In genomic region chr5:80941496-80941895, GRCh38 we compare ENCODE assay signal across 23 cellular contexts. TPM values are rescaled to one million over a fixed set of nuclear protein-coding genes. Genes with fewer than 3 reads are reported as not detected.
"Had no signal": no experiment of that assay in that cellular context is flagged by ENCODE, and none has a peak within 500 bp of the region (broad histone marks: within the 10 kb centered on the region; RNA-seq: fewer than 3 reads in every experiment).

No MANE protein-coding gene starts in this region.

- H3K4me1 ChIP-seq: gastrocnemius medialis, lower lobe of right lung, right lobe of liver, testis, transverse colon had no signal

- DNase-seq: activated B cell treated with CpG ODN at 0.5 μM for 24 hours; activated CD4-positive, alpha-beta T cell treated with anti-CD3 and anti-CD28 coated beads, Interleukin-2, amount 50 U/mL, for 1 hour; activated CD8-positive, alpha-beta T cell treated with anti-CD3 and anti-CD28 coated beads for 36 hours; activated gamma-delta T cell treated with Interleukin-2 at 50 U/mL for 16 hours; activated naive CD4-positive, alpha-beta T cell treated with anti-CD3 and anti-CD28 coated beads, Interleukin-2, amount 50 U/mL, for 16 hours; activated T-cell treated with anti-CD3 and anti-CD28 coated beads, Interleukin-2, amount 50 U/mL, for 4 hours; amniotic stem cell; brain microvascular endothelial cell; dermis blood vessel endothelial cell; effector CD4-positive, alpha-beta T cell; gastrocnemius medialis; hippocampal formation; lower lobe of right lung; mucosa of descending colon; posterior cingulate gyrus; right lobe of liver; stimulated activated CD4-positive, alpha-beta T cell treated with anti-CD3 and anti-CD28 coated beads, Interleukin-4, amount 100 ng/mL, for 1 hour; stimulated activated naive CD8-positive, alpha-beta T cell treated with anti-CD3 and anti-CD28 coated beads, Interleukin-15, Interleukin-2, amounts not matched to agents 100 U/mL and 50 U/mL, for 24 hours; testis; transverse colon had no signal

- H3K27me3 ChIP-seq: brain microvascular endothelial cell, gastrocnemius medialis, right lobe of liver, testis, transverse colon had no signal

- H3K36me3 ChIP-seq: brain microvascular endothelial cell, gastrocnemius medialis, lower lobe of right lung, right lobe of liver, transverse colon had no signal

- FAIRE-seq: astrocyte, urothelium cell line had no signal

- H3K27ac ChIP-seq: brain microvascular endothelial cell, gastrocnemius medialis, lower lobe of right lung, right lobe of liver, testis, transverse colon had no signal

- H3K9me3 ChIP-seq: gastrocnemius medialis, lower lobe of right lung, mucosa of descending colon, right lobe of liver, testis, transverse colon had no signal

- H3K4me3 ChIP-seq: gastrocnemius medialis, lower lobe of right lung, mucosa of descending colon, right lobe of liver, testis, transverse colon had no signal

RNA-seq across cellular contexts. Expression of gene RASGRF2, which starts 18.7 kb away (rescaled TPM):
- total RNA-seq: myocyte had no signal
